Comparison of ENCODE assay signal across 16 cellular contexts in genomic region chr17:27339198-27339835, GRCh38. TPM values are rescaled to one million over a fixed set of nuclear protein-coding genes. Genes with fewer than 3 reads are reported as not detected.
DNase-seq lines count a peak whose midpoint lies in the region; ATAC-seq and TF ChIP-seq lines count a peak whose summit lies in the region.
"Had no signal": no experiment of that assay in that cellular context is flagged by ENCODE, and none has a peak within 500 bp of the region (broad histone marks: within the 10 kb centered on the region; RNA-seq: fewer than 3 reads in every experiment).

No MANE protein-coding gene starts in this region.

- H3K36me3 ChIP-seq in smooth muscle cell (ENCODE audit: low read depth) = no peaks in the 10 kb centered on the region
- no peaks in the 10 kb centered on the region for H3K36me3 ChIP-seq in osteoblast (ENCODE audit: insufficient read depth, low read length)
- H3K36me3 ChIP-seq: gastroesophageal sphincter, lower lobe of right lung had no signal

- H3K27ac ChIP-seq in smooth muscle cell (ENCODE audit: low read depth) (no peak overlapping the region), osteoblast (ENCODE audit: low read depth, low read length) (no peak overlapping the region)
- H3K27ac ChIP-seq: gastroesophageal sphincter, lower lobe of right lung, psoas muscle, SK-N-MC had no signal

- TF ChIP-seq CTCF in natural killer cell (IDR thresholded peaks at IDR 0.05) (no peak), smooth muscle cell (IDR thresholded peaks at IDR 0.05; ENCODE audit: borderline replicate concordance, insufficient read depth, poor library complexity, severe bottlenecking) (no peak), osteoblast (IDR thresholded peaks at IDR 0.05; ENCODE audit: extremely low read depth, low read depth, low read length) (no peak)

- no peaks in the 10 kb centered on the region for H3K9me3 Mint-ChIP-seq in natural killer cell
- H3K9me3 Mint-ChIP-seq: activated naive CD4-positive, alpha-beta T cell treated with anti-CD3 and anti-CD28 coated beads, Interleukin-2, amount 50 U/mL, for 24 hours had no signal

- peak overlapping the region; percentile 83 to 87 for H3K27ac Mint-ChIP-seq in natural killer cell
- H3K27ac Mint-ChIP-seq: activated naive CD4-positive, alpha-beta T cell treated with anti-CD3 and anti-CD28 coated beads, Interleukin-2, amount 50 U/mL, for 24 hours had no signal

- peak; percentile 60 for ATAC-seq in GM18867 (IDR thresholded peaks at IDR 0.05; ENCODE audit: unreplicated experiment)
- ATAC-seq in GM21723 (IDR thresholded peaks at IDR 0.05; ENCODE audit: unreplicated experiment) = peak; percentile 55
- ATAC-seq in HG03432 (IDR thresholded peaks at IDR 0.05; ENCODE audit: unreplicated experiment) = peak; percentile 67
- ATAC-seq in natural killer cell = peak in 2 of 3 donors; percentile 35 to 60
- ATAC-seq: gastroesophageal sphincter, lower lobe of right lung had no signal

- WGBS in smooth muscle cell (ENCODE audit: low lambda C conversion rate) = 95% methylated on average over 9 of the region's 9 CpGs

- H3K4me1 ChIP-seq in smooth muscle cell (ENCODE audit: low read depth) (no peaks in the 10 kb centered on the region), osteoblast (ENCODE audit: insufficient read depth, low read length) (no peaks in the 10 kb centered on the region)

- H4K20me1 ChIP-seq in smooth muscle cell (ENCODE audit: low read depth) (no peaks in the 10 kb centered on the region), osteoblast (ENCODE audit: insufficient read depth, low read length) (no peaks in the 10 kb centered on the region)

- no peak overlapping the region for H3K4me2 ChIP-seq in smooth muscle cell
- no peak overlapping the region for H3K4me2 ChIP-seq in osteoblast (ENCODE audit: insufficient read depth, low read length)

- intact Hi-C loops in natural killer cell (cut with micrococcal nuclease) = no loop called here

- H2AFZ ChIP-seq in smooth muscle cell (ENCODE audit: low read depth) = no peak overlapping the region
- H2AFZ ChIP-seq in osteoblast (ENCODE audit: low read length) = no peak overlapping the region

- no peak overlapping the region for H3K9ac ChIP-seq in smooth muscle cell (ENCODE audit: low read depth)

- H3K4me1 Mint-ChIP-seq in natural killer cell = peaks cover 37 to 40% of the 10 kb centered on the region in 2 donors

- H3F3A ChIP-seq in smooth muscle cell (ENCODE audit: low read depth) = no peaks in the 10 kb centered on the region

- no peaks in the 10 kb centered on the region for H3K36me3 Mint-ChIP-seq in natural killer cell
- H3K36me3 Mint-ChIP-seq: activated naive CD4-positive, alpha-beta T cell treated with anti-CD3 and anti-CD28 coated beads, Interleukin-2, amount 50 U/mL, for 24 hours had no signal

- H3K27me3 ChIP-seq in smooth muscle cell (ENCODE audit: low read depth) (no peaks in the 10 kb centered on the region), osteoblast (ENCODE audit: insufficient read depth, low read length) (no peaks in the 10 kb centered on the region)
- H3K27me3 ChIP-seq: gastroesophageal sphincter had no signal

- H3K9me3 ChIP-seq in smooth muscle cell (replicated peaks; ENCODE audit: low read depth) (no peaks in the 10 kb centered on the region), osteoblast (ENCODE audit: low read depth, low read length) (no peaks in the 10 kb centered on the region)
- H3K9me3 ChIP-seq: gastroesophageal sphincter, lower lobe of right lung, psoas muscle had no signal

- no peak overlapping the region for H3K4me3 ChIP-seq in smooth muscle cell
- no peak overlapping the region for H3K4me3 ChIP-seq in osteoblast (ENCODE audit: insufficient read depth, low read length)
- H3K4me3 ChIP-seq: gastroesophageal sphincter, lower lobe of right lung, psoas muscle, SK-N-MC had no signal

- no peaks in the 10 kb centered on the region for H3K27me3 Mint-ChIP-seq in natural killer cell (ENCODE audit: low read depth in 2 of 2)
- H3K27me3 Mint-ChIP-seq: activated naive CD4-positive, alpha-beta T cell treated with anti-CD3 and anti-CD28 coated beads, Interleukin-2, amount 50 U/mL, for 24 hours had no signal

- H3K4me3 Mint-ChIP-seq in natural killer cell = peak overlapping the region; percentile 45
- H3K4me3 Mint-ChIP-seq: activated naive CD4-positive, alpha-beta T cell treated with anti-CD3 and anti-CD28 coated beads, Interleukin-2, amount 50 U/mL, for 24 hours had no signal

- no peak for DNase-seq in natural killer cell
- no peak for DNase-seq in smooth muscle cell (lab: John Stamatoyannopoulos, UW; ENCODE audit: unreplicated experiment)
- no peak for DNase-seq in osteoblast (ENCODE audit: insufficient read length, low spot score, missing footprints)
- no peak for DNase-seq in superior temporal gyrus (ENCODE audit: extremely low spot score)
- no peak for DNase-seq in kidney tubule cell (ENCODE audit: low spot score)
- DNase-seq: activated CD4-positive, alpha-beta T cell treated with anti-CD3 and anti-CD28 coated beads, Interleukin-2, amount 50 U/mL, for 1 hour; DMS79; lower lobe of right lung; NCI-H510A; psoas muscle had no signal

- H3K79me2 ChIP-seq in smooth muscle cell (ENCODE audit: low read depth) (no peaks in the 10 kb centered on the region), osteoblast (ENCODE audit: insufficient read depth, low read length) (no peaks in the 10 kb centered on the region)

RNA-seq across cellular contexts. Expression of gene WSB1, which starts 45.4 kb away (rescaled TPM):
- total RNA-seq in natural killer cell = 100 to 1,000 TPM; 124 to 205 (median 187) TPM
- 256 and 329 TPM in 2 replicates for total RNA-seq in smooth muscle cell
- 156 and 249 TPM in 2 replicates for polyA plus RNA-seq in smooth muscle cell
- total RNA-seq in osteoblast = 158 and 177 TPM in 2 replicates
